Comparison of ENCODE assay signal across 34 cellular contexts in the genomic region with DNA sequence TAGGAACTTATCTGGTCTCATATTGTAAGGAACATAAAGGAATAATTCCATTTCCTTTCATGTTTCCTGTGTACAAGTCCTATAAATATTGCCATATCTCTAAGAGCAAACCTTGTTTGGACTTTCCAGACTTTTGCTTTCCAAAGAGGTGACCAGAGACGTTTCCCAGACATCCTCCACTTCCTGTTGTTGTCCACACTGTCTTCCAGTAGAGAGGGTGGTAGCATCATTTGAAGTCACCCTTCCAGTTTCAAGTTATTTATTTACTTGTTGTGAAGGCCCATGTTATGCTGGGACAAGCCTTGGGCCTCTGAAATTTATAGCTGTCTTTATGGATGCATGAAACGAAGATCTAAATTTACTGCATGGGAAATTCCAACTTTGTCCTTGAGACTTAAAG. TPM values are rescaled to one million over a fixed set of nuclear protein-coding genes. Genes with fewer than 3 reads are reported as not detected.
"Had no signal": no experiment of that assay in that cellular context is flagged by ENCODE, and none has a peak within 500 bp of the region (broad histone marks: within the 10 kb centered on the region; RNA-seq: fewer than 3 reads in every experiment).

No MANE protein-coding gene starts in this region.

- H3K4me3 Mint-ChIP-seq: activated naive CD4-positive, alpha-beta T cell treated with anti-CD3 and anti-CD28 coated beads, Interleukin-2, amount 10 ng/mL, durations not matched to agents 7 days and 5 days; activated naive CD8-positive, alpha-beta T cell treated with anti-CD3 and anti-CD28 coated beads, Interleukin-2, amount 10 ng/mL, durations not matched to agents 7 days and 5 days; memory B cell; natural killer cell treated with Interleukin-12 subunit alpha and Interleukin-12 subunit beta and Interleukin-15 and Interleukin-18, amount 100 ng/mL, for 72 hours had no signal

- DNase-seq: activated CD4-positive, alpha-beta T cell treated with anti-CD3 and anti-CD28 coated beads for 48 hours; activated CD4-positive, alpha-beta T cell treated with anti-CD3 and anti-CD28 coated beads, Interleukin-2, amount 50 U/mL, for 48 hours; activated CD8-positive, alpha-beta memory T cell treated with anti-CD3 and anti-CD28 coated beads, Interleukin-2, amount 50 U/mL, for 4 hours; activated gamma-delta T cell; activated naive CD4-positive, alpha-beta T cell treated with anti-CD3 and anti-CD28 coated beads, Interleukin-2, amount 10 ng/mL, durations not matched to agents 7 days and 5 days; activated naive CD8-positive, alpha-beta T cell treated with anti-CD3 and anti-CD28 coated beads, Interleukin-2, amount 10 ng/mL, durations not matched to agents 7 days and 5 days; activated T-cell treated with anti-CD3 and anti-CD28 coated beads, Interleukin-2, amount 50 U/mL, for 1 hour; brain microvascular endothelial cell; dorsolateral prefrontal cortex; effector memory CD4-positive, alpha-beta T cell; islet precursor cell; ovary; small intestine; stimulated activated CD4-positive, alpha-beta T cell treated with anti-CD3 and anti-CD28 coated beads, Interleukin-1b, Interleukin-23, amount 100 ng/mL, for 48 hours; stimulated activated CD4-positive, alpha-beta T cell treated with anti-CD3 and anti-CD28 coated beads, Interleukin-4, amount 100 ng/mL, for 4 hours; stimulated activated naive CD4-positive, alpha-beta T cell; WERI-Rb-1 had no signal

- H3K9me3 ChIP-seq: ascending aorta, ovary, suprapubic skin had no signal

- H3K27ac ChIP-seq: ascending aorta, brain microvascular endothelial cell, coronary artery, dorsolateral prefrontal cortex, hepatocyte, ovary, suprapubic skin, tibial nerve, WERI-Rb-1 had no signal

- ATAC-seq: activated CD4-positive, CD25-positive, alpha-beta regulatory T cell treated with anti-CD3 and anti-CD28 coated beads, Interleukin-2, amount 50 U/mL, for 24 hours; natural killer cell treated with Interleukin-12 subunit alpha and Interleukin-12 subunit beta and Interleukin-15 and Interleukin-18, amount 100 ng/mL, for 72 hours; sciatic nerve had no signal

- H3K9me3 Mint-ChIP-seq: activated naive CD4-positive, alpha-beta T cell treated with anti-CD3 and anti-CD28 coated beads, Interleukin-2, amount 10 ng/mL, durations not matched to agents 7 days and 5 days; activated naive CD8-positive, alpha-beta T cell treated with anti-CD3 and anti-CD28 coated beads, Interleukin-2, amount 10 ng/mL, durations not matched to agents 7 days and 5 days; natural killer cell treated with Interleukin-12 subunit alpha and Interleukin-12 subunit beta and Interleukin-15 and Interleukin-18, amount 100 ng/mL, for 72 hours had no signal

- H3K4me1 Mint-ChIP-seq: activated naive CD4-positive, alpha-beta T cell treated with anti-CD3 and anti-CD28 coated beads, Interleukin-2, amount 10 ng/mL, durations not matched to agents 7 days and 5 days had no signal

- H3K4me1 ChIP-seq: ascending aorta, suprapubic skin, tibial nerve had no signal

- H3K36me3 Mint-ChIP-seq: activated naive CD4-positive, alpha-beta T cell treated with anti-CD3 and anti-CD28 coated beads, Interleukin-2, amount 10 ng/mL, durations not matched to agents 7 days and 5 days; activated naive CD8-positive, alpha-beta T cell treated with anti-CD3 and anti-CD28 coated beads, Interleukin-2, amount 10 ng/mL, durations not matched to agents 7 days and 5 days; natural killer cell treated with Interleukin-12 subunit alpha and Interleukin-12 subunit beta and Interleukin-15 and Interleukin-18, amount 100 ng/mL, for 72 hours had no signal

- H3K4me3 ChIP-seq: ascending aorta, coronary artery, dorsolateral prefrontal cortex, hepatocyte, ovary, suprapubic skin, tibial nerve had no signal

- H3K36me3 ChIP-seq: ascending aorta, brain microvascular endothelial cell, ovary, suprapubic skin, tibial nerve, WERI-Rb-1 had no signal

- H3K27me3 Mint-ChIP-seq: memory B cell, progenitor cell of endocrine pancreas had no signal

- H3K27ac Mint-ChIP-seq: activated naive CD4-positive, alpha-beta T cell treated with anti-CD3 and anti-CD28 coated beads, Interleukin-2, amount 10 ng/mL, durations not matched to agents 7 days and 5 days; activated naive CD8-positive, alpha-beta T cell treated with anti-CD3 and anti-CD28 coated beads, Interleukin-2, amount 10 ng/mL, durations not matched to agents 7 days and 5 days; memory B cell; natural killer cell treated with Interleukin-12 subunit alpha and Interleukin-12 subunit beta and Interleukin-15 and Interleukin-18, amount 100 ng/mL, for 72 hours had no signal

RNA-seq across cellular contexts. Expression of a gene that starts 10.6 kb away (rescaled TPM):
- total RNA-seq: activated CD8-positive, alpha-beta memory T cell treated with anti-CD3 and anti-CD28 coated beads for 36 hours; activated naive CD8-positive, alpha-beta T cell treated with anti-CD3 and anti-CD28 coated beads, Interleukin-2, amount 10 ng/mL, durations not matched to agents 7 days and 5 days; ascending aorta; cardiac septum; frontal cortex; myocyte; natural killer cell treated with Interleukin-12 subunit alpha and Interleukin-12 subunit beta and Interleukin-15 and Interleukin-18, amount 100 ng/mL, for 72 hours; renal cortical epithelial cell; sciatic nerve; T-helper 1 cell treated with Interleukin-12 subunit alpha and Interleukin-12 subunit beta and Interleukin-4 antibody, amounts not matched to agents 30 ng/mL and 1 ng/mL, for 36 hours; tibial nerve; urinary bladder had no signal
